In the genomic region with DNA sequence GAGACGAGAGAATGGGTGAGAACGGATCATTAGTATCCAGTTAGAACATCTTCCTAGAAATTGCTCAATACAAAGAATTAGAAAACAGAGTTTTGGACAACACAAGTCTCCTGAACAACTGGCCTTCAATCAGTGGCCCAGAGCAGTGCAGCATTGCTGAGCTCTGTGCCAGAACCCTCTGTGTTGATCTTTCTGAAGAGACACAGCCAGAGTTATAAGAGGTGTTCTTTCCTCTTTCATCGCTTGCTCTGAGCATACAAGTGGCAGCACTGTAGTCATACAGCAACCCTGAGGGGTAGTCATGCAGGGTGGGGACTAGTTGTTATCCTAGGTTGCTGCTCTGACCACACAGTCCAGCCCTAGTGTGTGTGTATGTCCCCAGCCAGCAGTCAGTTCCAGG, we compare ENCODE assay signal across 8 cellular contexts. TPM values are rescaled to one million over a fixed set of nuclear protein-coding genes. Genes with fewer than 3 reads are reported as not detected.
"Had no signal": no experiment of that assay in that cellular context is flagged by ENCODE, and none has a peak within 500 bp of the region (broad histone marks: within the 10 kb centered on the region; RNA-seq: fewer than 3 reads in every experiment).

No MANE protein-coding gene starts in this region.

- H3K9ac ChIP-seq: GM23248 had no signal

- H3K4me3 ChIP-seq: GM23248, HAP-1 had no signal

- H3K27ac Mint-ChIP-seq: HFFc6 had no signal

- H3K4me1 ChIP-seq: HAP-1 had no signal

- H3K4me3 Mint-ChIP-seq: HFFc6 had no signal

- ATAC-seq: HCT116 had no signal

- H3K9me3 ChIP-seq: HAP-1 had no signal

- H3K27ac ChIP-seq: GM23248 had no signal

- DNase-seq: GM23248, GOT3, H7, HFFc6, IMR-90 had no signal

RNA-seq across cellular contexts. Expression of a gene that starts 35.6 kb away (rescaled TPM):
- total RNA-seq: GM23248, H4, H7, HFFc6, IMR-90 had no signal
- polyA plus RNA-seq: GM23248, IMR-90 had no signal
